ENCODE assay signal across 10 cellular contexts in genomic region chr6:166104872-166105271, GRCh38.
"Had no signal": no experiment of that assay in that cellular context is flagged by ENCODE, and none has a peak within 500 bp of the region (broad histone marks: within the 10 kb centered on the region; RNA-seq: fewer than 3 reads in every experiment).

No MANE protein-coding gene starts in this region.

- H3K4me1 Mint-ChIP-seq: GM23338 had no signal

- H3K4me2 ChIP-seq: GM23338 had no signal

- DNase-seq: GM23248, GOT3, H7, H9, HCEC 1CT, HFFc6 had no signal

- ATAC-seq: GM23338 had no signal

- H3K4me3 ChIP-seq: GM23248, GM23338, HAP-1 had no signal

- H3K4me3 Mint-ChIP-seq: GM23338, H9, HFFc6 had no signal

- H3K27ac ChIP-seq: GM23248 had no signal

- H3K36me3 ChIP-seq: HAP-1 had no signal

- FAIRE-seq: H1, H54 had no signal

- H3K4me1 ChIP-seq: HAP-1 had no signal

- H3K27ac Mint-ChIP-seq: GM23338, H9, HFFc6 had no signal

- H3K9me3 ChIP-seq: HAP-1 had no signal
